ENCODE assay signal across 8 cellular contexts in genomic region chr1:9716404-9717192, GRCh38.
DNase-seq lines count a peak whose midpoint lies in the region; ATAC-seq and TF ChIP-seq lines count a peak whose summit lies in the region.

No MANE protein-coding gene starts in this region.

- peaks cover 70% of the 10 kb centered on the region for H3K36me3 Mint-ChIP-seq in activated naive CD4-positive, alpha-beta T cell treated with anti-CD3 and anti-CD28 coated beads, Interleukin-2, amount 10 ng/mL, durations not matched to agents 7 days and 5 days
- H3K36me3 Mint-ChIP-seq in memory B cell (peaks cover 18% of the 10 kb centered on the region), chondrocyte (ENCODE audit: low read depth) (no peaks in the 10 kb centered on the region)

- peaks cover 84% of the 10 kb centered on the region for H3K4me1 Mint-ChIP-seq in activated naive CD4-positive, alpha-beta T cell treated with anti-CD3 and anti-CD28 coated beads, Interleukin-2, amount 10 ng/mL, durations not matched to agents 7 days and 5 days
- H3K4me1 Mint-ChIP-seq in memory B cell (peaks cover 20% of the 10 kb centered on the region), chondrocyte (ENCODE audit: low read depth) (peaks cover 7% of the 10 kb centered on the region)

- H3K27ac Mint-ChIP-seq in activated naive CD4-positive, alpha-beta T cell treated with anti-CD3 and anti-CD28 coated beads, Interleukin-2, amount 10 ng/mL, durations not matched to agents 7 days and 5 days, result peak overlapping the region; percentile 95
- H3K27ac Mint-ChIP-seq in memory B cell, result peak overlapping the region; percentile 93
- no peak overlapping the region for H3K27ac Mint-ChIP-seq in chondrocyte (ENCODE audit: unreplicated experiment)

- no peaks in the 10 kb centered on the region for H3K9me3 ChIP-seq in left ventricle myocardium inferior (replicated peaks)
- no peaks in the 10 kb centered on the region for H3K9me3 ChIP-seq in upper lobe of right lung

- H3K4me3 ChIP-seq in left ventricle myocardium inferior (peak overlapping the region; percentile 35), upper lobe of right lung (peak overlapping the region; percentile 37)

- peaks cover 6% of the 10 kb centered on the region for H3K27me3 Mint-ChIP-seq in activated naive CD4-positive, alpha-beta T cell treated with anti-CD3 and anti-CD28 coated beads, Interleukin-2, amount 10 ng/mL, durations not matched to agents 7 days and 5 days
- no peaks in the 10 kb centered on the region for H3K27me3 Mint-ChIP-seq in memory B cell
- no peaks in the 10 kb centered on the region for H3K27me3 Mint-ChIP-seq in chondrocyte (ENCODE audit: low read depth)

- DNase-seq in left ventricle myocardium inferior (no peak), left cardiac atrium (no peak), memory B cell (ENCODE audit: low spot score in 2 of 2) (no peak), upper lobe of right lung (no peak), chondrocyte (ENCODE audit: low spot score) (no peak), DMS53 (lab: John Stamatoyannopoulos, UW) (no peak), activated gamma-delta T cell (lab: John Stamatoyannopoulos, UW) (no peak)
- peak; percentile 53 for DNase-seq in activated naive CD4-positive, alpha-beta T cell treated with anti-CD3 and anti-CD28 coated beads, Interleukin-2, amount 10 ng/mL, durations not matched to agents 7 days and 5 days

- peaks cover 4% of the 10 kb centered on the region for H3K4me1 ChIP-seq in left ventricle myocardium inferior
- peaks cover 7% of the 10 kb centered on the region for H3K4me1 ChIP-seq in upper lobe of right lung

- ATAC-seq in left cardiac atrium (no peak), memory B cell (ENCODE audit: low read depth) (no peak), upper lobe of right lung (no peak)

- intact Hi-C loops in left ventricle myocardium inferior (cut with micrococcal nuclease) (no loop called here), left cardiac atrium (cut with DNase I) (no loop called here), upper lobe of right lung (cut with DNase I) (no loop called here)

- no peak for TF ChIP-seq CTCF in left ventricle myocardium inferior (IDR thresholded peaks at IDR 0.05; ENCODE audit: borderline replicate concordance)
- TF ChIP-seq CTCF in upper lobe of right lung (IDR thresholded peaks at IDR 0.05), result no peak
- no peak for TF ChIP-seq CTCF in chondrocyte (IDR thresholded peaks at IDR 0.05)

- H3K27ac ChIP-seq in left ventricle myocardium inferior (replicated peaks) (no peak overlapping the region), upper lobe of right lung (peak overlapping the region; percentile 71)

- H3K4me3 Mint-ChIP-seq in activated naive CD4-positive, alpha-beta T cell treated with anti-CD3 and anti-CD28 coated beads, Interleukin-2, amount 10 ng/mL, durations not matched to agents 7 days and 5 days, result peak overlapping the region; percentile 98
- H3K4me3 Mint-ChIP-seq in memory B cell, result peak overlapping the region; percentile 77
- no peak overlapping the region for H3K4me3 Mint-ChIP-seq in chondrocyte (ENCODE audit: unreplicated experiment)

- H3K27me3 ChIP-seq in left ventricle myocardium inferior (ENCODE audit: low read depth) (no peaks in the 10 kb centered on the region), upper lobe of right lung (no peaks in the 10 kb centered on the region)

- no peaks in the 10 kb centered on the region for H3K9me3 Mint-ChIP-seq in activated naive CD4-positive, alpha-beta T cell treated with anti-CD3 and anti-CD28 coated beads, Interleukin-2, amount 10 ng/mL, durations not matched to agents 7 days and 5 days
- no peaks in the 10 kb centered on the region for H3K9me3 Mint-ChIP-seq in memory B cell
- H3K9me3 Mint-ChIP-seq in chondrocyte (ENCODE audit: low read depth), result no peaks in the 10 kb centered on the region

- CTCF ChIA-PET in activated naive CD4-positive, alpha-beta T cell treated with anti-CD3 and anti-CD28 coated beads, Interleukin-2, amount 10 ng/mL, durations not matched to agents 7 days and 5 days (lab: Charles Lee), result interaction anchor here (0.7 to 3.3 kb wide), 11 partner anchors 9 to 151 kb away, joined by 3 to 36 read pairs (median 6); partner anchors contain the start of gene PIK3CD

- H3K36me3 ChIP-seq in left ventricle myocardium inferior (no peaks in the 10 kb centered on the region), upper lobe of right lung (peaks cover 26% of the 10 kb centered on the region)
